In genomic region chr7:120933475-120933874, GRCh38 we compare ENCODE assay signal across 12 cellular contexts. TPM values are rescaled to one million over a fixed set of nuclear protein-coding genes. Genes with fewer than 3 reads are reported as not detected.
"Had no signal": no experiment of that assay in that cellular context is flagged by ENCODE, and none has a peak within 500 bp of the region (broad histone marks: within the 10 kb centered on the region; RNA-seq: fewer than 3 reads in every experiment).

No MANE protein-coding gene starts in this region.

- H3K4me1 Mint-ChIP-seq: naive thymus-derived CD8-positive, alpha-beta T cell had no signal

- ATAC-seq: naive thymus-derived CD8-positive, alpha-beta T cell had no signal

- H3K36me3 Mint-ChIP-seq: naive thymus-derived CD8-positive, alpha-beta T cell; type B pancreatic cell had no signal

- H3K9me3 ChIP-seq: adrenal gland, neutrophil had no signal

- H3K4me3 Mint-ChIP-seq: naive thymus-derived CD8-positive, alpha-beta T cell; stimulated activated naive CD8-positive, alpha-beta T cell treated with anti-CD3 and anti-CD28 coated beads, Interleukin-15, Interleukin-2, amounts not matched to agents 100 ng/mL and 50 ng/mL, for 24 hours; type B pancreatic cell had no signal

- H2AFZ ChIP-seq: parathyroid adenoma had no signal

- H3K79me2 ChIP-seq: parathyroid adenoma had no signal

- H3K9ac ChIP-seq: parathyroid adenoma had no signal

- H3K36me3 ChIP-seq: adrenal gland, cardiac muscle cell, neutrophil had no signal

- DNase-seq: activated CD4-positive, alpha-beta T cell treated with anti-CD3 and anti-CD28 coated beads, Interleukin-2, amount 50 U/mL, for 48 hours; activated naive CD4-positive, alpha-beta T cell treated with anti-CD3 and anti-CD28 coated beads, Interleukin-2, amount 50 U/mL, for 16 hours; activated T-cell treated with anti-CD3 and anti-CD28 coated beads, Interleukin-2, amount 50 U/mL, for 1 hour; adrenal gland; mammary epithelial cell; naive thymus-derived CD8-positive, alpha-beta T cell; stimulated activated CD4-positive, alpha-beta T cell treated with anti-CD3 and anti-CD28 coated beads, Interleukin-4, amount 100 ng/mL, for 24 hours had no signal

- H3K27me3 Mint-ChIP-seq: type B pancreatic cell had no signal

- H3K4me1 ChIP-seq: parathyroid adenoma had no signal

- H3K4me3 ChIP-seq: adrenal gland, cardiac muscle cell had no signal

- H3K27ac ChIP-seq: adrenal gland, cardiac muscle cell, neutrophil, parathyroid adenoma had no signal

- H3K27me3 ChIP-seq: adrenal gland, cardiac muscle cell, neutrophil had no signal

- H3K27ac Mint-ChIP-seq: naive thymus-derived CD8-positive, alpha-beta T cell; stimulated activated naive CD8-positive, alpha-beta T cell treated with anti-CD3 and anti-CD28 coated beads, Interleukin-15, Interleukin-2, amounts not matched to agents 100 ng/mL and 50 ng/mL, for 24 hours; type B pancreatic cell had no signal

- H3K9me3 Mint-ChIP-seq: naive thymus-derived CD8-positive, alpha-beta T cell; stimulated activated naive CD8-positive, alpha-beta T cell treated with anti-CD3 and anti-CD28 coated beads, Interleukin-15, Interleukin-2, amounts not matched to agents 100 ng/mL and 50 ng/mL, for 24 hours; type B pancreatic cell had no signal

RNA-seq across cellular contexts. Expression of gene CPED1, which starts 55.0 kb away (rescaled TPM):
- total RNA-seq: naive thymus-derived CD8-positive, alpha-beta T cell had no signal
